ENCODE assay signal across 8 cellular contexts in the genomic region with DNA sequence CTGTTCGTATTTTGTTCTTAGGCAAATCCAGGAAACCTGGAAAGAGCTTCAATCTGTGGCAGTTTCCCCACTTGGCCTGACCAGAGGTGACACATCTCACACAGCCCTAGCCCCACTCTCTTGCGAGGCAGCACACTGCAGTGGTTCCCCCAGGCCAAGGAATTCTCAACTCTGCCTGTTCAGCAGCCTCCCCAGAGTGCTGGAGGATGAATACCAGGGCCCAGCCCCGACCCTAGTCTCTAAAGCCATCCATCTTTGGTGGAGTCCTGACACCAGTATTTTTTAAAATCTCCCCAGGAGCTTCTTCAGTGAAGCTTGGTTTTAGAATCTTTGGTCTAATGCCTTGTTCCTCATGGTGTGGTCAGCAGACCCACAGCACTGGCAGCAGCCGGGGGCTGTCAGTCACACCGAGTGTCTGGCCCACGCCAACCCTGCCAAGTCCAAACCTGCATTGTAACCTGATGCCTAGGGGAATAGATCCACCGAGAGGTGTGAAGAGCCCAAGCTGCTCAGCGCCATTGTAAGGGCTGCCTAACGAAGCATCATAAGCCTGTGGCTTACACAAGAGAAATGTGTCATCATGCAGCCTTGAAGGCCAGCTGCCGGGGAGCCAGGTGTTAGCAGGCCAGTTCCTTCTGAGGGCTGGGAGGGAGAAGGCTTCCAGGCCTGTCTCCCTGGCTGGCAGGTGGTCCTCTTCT.
A peak's percentile ranks its signal among the peaks of the same experiment; 100 is the strongest.
DNase-seq lines count a peak whose midpoint lies in the region; ATAC-seq and TF ChIP-seq lines count a peak whose summit lies in the region.

No MANE protein-coding gene starts in this region.

- no peaks in the 10 kb centered on the region for H4K20me1 ChIP-seq in MM.1S (ENCODE audit: insufficient read depth, low read length)

- no peaks in the 10 kb centered on the region for H3K27me3 ChIP-seq in MM.1S (replicated peaks; ENCODE audit: insufficient read depth, low read length)
- H3K27me3 ChIP-seq in right cardiac atrium (ENCODE audit: control insufficient read depth, insufficient read depth) = no peaks in the 10 kb centered on the region

- no peaks in the 10 kb centered on the region for H3K27me3 Mint-ChIP-seq in immature natural killer cell (ENCODE audit: low read depth in 3 of 3)

- ATAC-seq in GM18868 (IDR thresholded peaks at IDR 0.05; ENCODE audit: unreplicated experiment) = peak; percentile 69
- peak; percentile 92 for ATAC-seq in HG02678 (IDR thresholded peaks at IDR 0.05; ENCODE audit: unreplicated experiment)
- ATAC-seq in right cardiac atrium = no peak

- H3K4me3 Mint-ChIP-seq in immature natural killer cell = peak overlapping the region in 1 of 5 donors; percentile 19

- DNase-seq in NCI-H146 (lab: John Stamatoyannopoulos, UW) (peak; percentile 78), immature natural killer cell (peak in 1 of 3 donors; percentile 22), EL (no peak), G401 (ENCODE audit: low spot score) (no peak), MM.1S (no peak), right cardiac atrium (no peak)

- H3K9me3 ChIP-seq in MM.1S (replicated peaks; ENCODE audit: insufficient read depth, low read length) = no peaks in the 10 kb centered on the region
- H3K9me3 ChIP-seq in right cardiac atrium (ENCODE audit: control insufficient read depth, low read length) = no peaks in the 10 kb centered on the region

- H3K4me3 ChIP-seq in MM.1S (ENCODE audit: low read length) (no peak overlapping the region), right cardiac atrium (ENCODE audit: low read length) (no peak overlapping the region)

- no peaks in the 10 kb centered on the region for H3K9me2 ChIP-seq in MM.1S (replicated peaks; ENCODE audit: insufficient read depth, low read length)

- no peak overlapping the region for H3K27ac ChIP-seq in MM.1S (ENCODE audit: low read length)
- H3K27ac ChIP-seq in right cardiac atrium (ENCODE audit: low read length) = no peak overlapping the region

- intact Hi-C loops in right cardiac atrium (cut with DNase I) = no loop called here

- H3K79me2 ChIP-seq in MM.1S (ENCODE audit: low read length) = no peaks in the 10 kb centered on the region

- in situ Hi-C loops in G401 (cut with HindIII; ENCODE audit: low sequenced_read_pairs) = no loop called here

- H3K27ac Mint-ChIP-seq in immature natural killer cell = peak overlapping the region; percentile 70 to 85 (median 79)

- peaks cover 23 to 35% of the 10 kb centered on the region in 2 donors for H3K4me1 Mint-ChIP-seq in immature natural killer cell

- no peaks in the 10 kb centered on the region for H3K36me3 ChIP-seq in MM.1S (replicated peaks; ENCODE audit: insufficient read depth, low read length)

- 79% methylated on average over 10 of the region's 10 CpGs for WGBS in right cardiac atrium

- peaks cover 39 to 73% (median 40%) of the 10 kb centered on the region in 3 donors for H3K36me3 Mint-ChIP-seq in immature natural killer cell

- no peak overlapping the region for H2AFZ ChIP-seq in MM.1S (ENCODE audit: low read length)

- no peaks in the 10 kb centered on the region for H3F3A ChIP-seq in MM.1S (ENCODE audit: insufficient read depth, low read length)

- H3K9me3 Mint-ChIP-seq in immature natural killer cell = peaks cover 0 to 1% (median 0%) of the 10 kb centered on the region in 6 donors

- H3K4me2 ChIP-seq in MM.1S (ENCODE audit: low read depth, low read length) = no peak overlapping the region

- H3K9ac ChIP-seq in MM.1S (ENCODE audit: low read length) = no peak overlapping the region

- H3K4me1 ChIP-seq in MM.1S (ENCODE audit: low read length) = no peaks in the 10 kb centered on the region
- no peaks in the 10 kb centered on the region for H3K4me1 ChIP-seq in right cardiac atrium (ENCODE audit: control insufficient read depth, insufficient read depth, low read length)

- TF ChIP-seq CTCF in MM.1S (IDR thresholded peaks at IDR 0.05; ENCODE audit: low read length) = no peak

Comparison
In these comparisons a context has a peak if more than half of its experiments do, and no peak if none do; other contexts are left out.
1. ATAC-seq: peak in GM18868 (single experiment) and HG02678 (single experiment); none in right cardiac atrium (0 of 2).